In genomic region chr15:43370975-43371974, GRCh38 we compare ENCODE assay signal across 8 cellular contexts. TPM values are rescaled to one million over a fixed set of nuclear protein-coding genes. Genes with fewer than 3 reads are reported as not detected.
DNase-seq lines count a peak whose midpoint lies in the region; ATAC-seq and TF ChIP-seq lines count a peak whose summit lies in the region.

TSS of gene TUBGCP4 (plus strand) at chr15:43371101. CDS start at chr15:43371355, 254 bp downstream.
TSS of gene ZSCAN29 (minus strand) at chr15:43371043. CDS start at chr15:43369913, 1,130 bp downstream.

- peaks cover 5% of the 10 kb centered on the region for H3K4me1 ChIP-seq in endodermal cell (ENCODE audit: control insufficient read depth, insufficient read depth, low read length)
- peaks cover 8% of the 10 kb centered on the region for H3K4me1 ChIP-seq in mesodermal cell (ENCODE audit: control insufficient read depth, insufficient read depth, low read length, poor library complexity, severe bottlenecking)

- H3K4me3 Mint-ChIP-seq in endodermal cell: peak within 1 kb of the TSS; percentile 89

- H3K4me3 ChIP-seq in endodermal cell (ENCODE audit: low read length) (peak within 1 kb of the TSS; percentile 95), mesodermal cell (ENCODE audit: extremely low read depth, insufficient read depth, low read length, poor library complexity, severe bottlenecking) (peak within 1 kb of the TSS; percentile 83)

- TF ChIP-seq CTCF in C4-2B (conservative IDR thresholded peaks at IDR 0.05) (peak; percentile 83), endodermal cell (conservative IDR thresholded peaks at IDR 0.05) (peak; percentile 76)

- peak within 1 kb of the TSS; percentile 71 for H3K9ac ChIP-seq in endodermal cell (ENCODE audit: extremely low read depth, low read length, poor library complexity, severe bottlenecking)

- peak; percentile 80 for ATAC-seq in GM19372 (IDR thresholded peaks at IDR 0.05; ENCODE audit: low read depth, unreplicated experiment)

- H3K27me3 ChIP-seq in endodermal cell (ENCODE audit: control insufficient read depth, insufficient read depth, low read length, poor library complexity, severe bottlenecking): no peaks in the 10 kb centered on the region

- no peaks in the 10 kb centered on the region for H3K9me3 ChIP-seq in endodermal cell (ENCODE audit: control insufficient read depth, low read length)
- no peaks in the 10 kb centered on the region for H3K9me3 ChIP-seq in mesodermal cell (ENCODE audit: control insufficient read depth, low read length)

- peaks cover 2% of the 10 kb centered on the region for H3K27me3 Mint-ChIP-seq in endodermal cell (ENCODE audit: insufficient read depth)

- peak; percentile 77 for DNase-seq in HK-2 (ENCODE audit: unreplicated experiment)
- DNase-seq in NK-92 treated with Interleukin-12 subunit alpha and Interleukin-12 subunit beta, amount 100 ng/mL, for 24 hours (lab: John Stamatoyannopoulos, UW): peak; percentile 84
- DNase-seq in activated CD8-positive, alpha-beta memory T cell treated with anti-CD3 and anti-CD28 coated beads for 48 hours (ENCODE audit: low read depth in 2 of 3, low spot score in 2 of 3): peak; percentile 55 to 75 (median 74)
- peak; percentile 97 for DNase-seq in endodermal cell
- peak; percentile 57 to 66 for DNase-seq in stimulated activated CD8-positive, alpha-beta memory T cell treated with anti-CD3 and anti-CD28 coated beads, Interleukin-15, amount 100 ng/mL, for 4 hours (ENCODE audit: low read depth in 2 of 2)

- WGBS in endodermal cell (ENCODE audit: insufficient coverage in 1 of 2, insufficient read length in 1 of 2), 2 experiments: 0 to 1% methylated on average over 24 to 65 of the region's 66 CpGs
- 0 to 1% methylated on average over 47 to 58 of the region's 66 CpGs for WGBS in mesodermal cell (ENCODE audit: insufficient coverage in 2 of 2), 2 experiments

- H3K36me3 Mint-ChIP-seq in endodermal cell (ENCODE audit: low read depth): peaks cover 34% of the 10 kb centered on the region

- H3K4me1 Mint-ChIP-seq in endodermal cell: peaks cover 34% of the 10 kb centered on the region

- H3K9me3 Mint-ChIP-seq in endodermal cell: no peaks in the 10 kb centered on the region

- H3K27ac Mint-ChIP-seq in endodermal cell: peak within 1 kb of the TSS; percentile 95

- H3K27ac ChIP-seq in C4-2B (peak within 1 kb of the TSS; percentile 87), endodermal cell (ENCODE audit: low read depth, low read length) (peak within 1 kb of the TSS; percentile 34), mesodermal cell (ENCODE audit: low read depth, low read length, severe bottlenecking) (peak within 1 kb of the TSS; percentile 48)

- H3K36me3 ChIP-seq in endodermal cell (ENCODE audit: control insufficient read depth, insufficient read depth, low read length): peaks cover 33% of the 10 kb centered on the region
- H3K36me3 ChIP-seq in mesodermal cell (ENCODE audit: control insufficient read depth, insufficient read depth, low read length): peaks cover 36% of the 10 kb centered on the region

RNA-seq across cellular contexts. Expression of gene TUBGCP4, which starts in this region (rescaled TPM):
- 10 to 100 TPM; 19.3 to 20.0 TPM for total RNA-seq in endodermal cell
- 20.9 TPM for polyA plus RNA-seq in endodermal cell (2013, experiment 1 of 2)
- 19.5 TPM for polyA plus RNA-seq in endodermal cell (2013, experiment 2 of 2)
- 15.6 TPM for polyA plus RNA-seq in mesodermal cell (2013, experiment 1 of 2)
- polyA plus RNA-seq in mesodermal cell (2013, experiment 2 of 2): 15.7 TPM

RNA-seq across cellular contexts. Expression of gene ZSCAN29, which starts in this region (rescaled TPM):
- total RNA-seq in endodermal cell: 10 to 100 TPM; 44.3 to 45.1 TPM
- polyA plus RNA-seq in endodermal cell (2013, experiment 1 of 2): 36.8 TPM
- 33.1 TPM for polyA plus RNA-seq in endodermal cell (2013, experiment 2 of 2)
- 25.1 TPM for polyA plus RNA-seq in mesodermal cell (2013, experiment 1 of 2)
- 20.2 TPM for polyA plus RNA-seq in mesodermal cell (2013, experiment 2 of 2)

Comparison
In these comparisons a context has a peak if more than half of its experiments do, and no peak if none do; other contexts are left out.
1. Peak in every context shown above with its lines: DNase-seq, ATAC-seq, H3K4me3 ChIP-seq and H3K27ac ChIP-seq.
2. H3K27ac ChIP-seq: peak in every context shown above with its lines; median percentile 87 in C4-2B; 48 in mesodermal cell; 34 in endodermal cell.